ENCODE assay signal across 15 cellular contexts in genomic region chr11:72326151-72326842, GRCh38.
DNase-seq lines count a peak whose midpoint lies in the region; ATAC-seq and TF ChIP-seq lines count a peak whose summit lies in the region.
"Had no signal": no experiment of that assay in that cellular context is flagged by ENCODE, and none has a peak within 500 bp of the region (broad histone marks: within the 10 kb centered on the region; RNA-seq: fewer than 3 reads in every experiment).

No MANE protein-coding gene starts in this region.

- no peak overlapping the region for H3K4me3 ChIP-seq in foreskin fibroblast (ENCODE audit: low read depth in 1 of 2, low read length in 2 of 2)
- H3K4me3 ChIP-seq: GM23338, SJSA1, suprapubic skin had no signal

- no peak for TF ChIP-seq CTCF in foreskin fibroblast (IDR thresholded peaks at IDR 0.05; ENCODE audit: low read depth, low read length)

- no peak for ATAC-seq in GM21526 (IDR thresholded peaks at IDR 0.05; ENCODE audit: low FRiP score, unreplicated experiment)
- ATAC-seq in GM18511 (IDR thresholded peaks at IDR 0.05; ENCODE audit: unreplicated experiment): no peak
- ATAC-seq in GM18520 (IDR thresholded peaks at IDR 0.05; ENCODE audit: unreplicated experiment): no peak
- ATAC-seq: esophagus mucosa, GM23338 had no signal

- DNase-seq in activated T-cell treated with anti-CD3 and anti-CD28 coated beads for 48 hours (ENCODE audit: low read depth): peak; percentile 44
- DNase-seq in activated T-cell treated with anti-CD3 and anti-CD28 coated beads for 4 hours: no peak
- DNase-seq in activated T-cell treated with anti-CD3 and anti-CD28 coated beads, Interleukin-2, amount 50 U/mL, for 48 hours: peak; percentile 48 to 59
- peak; percentile 52 to 72 for DNase-seq in foreskin fibroblast
- peak; percentile 13 for DNase-seq in stimulated activated CD8-positive, alpha-beta memory T cell treated with anti-CD3 and anti-CD28 coated beads, Interleukin-7, amount 100 ng/mL, for 24 hours (ENCODE audit: low read depth)
- DNase-seq: amniotic stem cell; CD4-positive, CD25-positive, alpha-beta regulatory T cell; NCI-H2171 treated with DMSO at 0.1 percent for 48 hours had no signal
